26 cellular contexts compared by ENCODE assay signal in genomic region chr4:150178161-150178560, GRCh38.
DNase-seq lines count a peak whose midpoint lies in the region; ATAC-seq and TF ChIP-seq lines count a peak whose summit lies in the region.
"Had no signal": no experiment of that assay in that cellular context is flagged by ENCODE, and none has a peak within 500 bp of the region (broad histone marks: within the 10 kb centered on the region; RNA-seq: fewer than 3 reads in every experiment).

No MANE protein-coding gene starts in this region.

- H3K27ac Mint-ChIP-seq in chondrocyte (ENCODE audit: unreplicated experiment) = peak overlapping the region; percentile 82
- peak overlapping the region; percentile 49 to 96 (median 59) for H3K27ac Mint-ChIP-seq in nephron
- H3K27ac Mint-ChIP-seq: activated CD4-positive, alpha-beta T cell treated with anti-CD3 and anti-CD28 coated beads, Interleukin-2, amount 10 ng/mL, durations not matched to agents 24 days and 14 days; activated CD8-positive, alpha-beta memory T cell treated with anti-CD3 and anti-CD28 coated beads, Interleukin-2, amount 10 ng/mL, durations not matched to agents 7 days and 5 days; activated naive CD8-positive, alpha-beta T cell treated with anti-CD3 and anti-CD28 coated beads for 36 hours; activated T-helper 1 cell treated with anti-CD3 and anti-CD28 coated beads, Interleukin-12 subunit alpha, Interleukin-12 subunit beta, Interleukin-2, Interleukin-4 antibody, amounts not matched to agents 30 ng/mL and 10 ng/mL and 1 ng/mL, durations not matched to agents 14 hours and 24 hours and 36 hours; T-helper 1 cell treated with Interleukin-12 subunit alpha and Interleukin-12 subunit beta and Interleukin-4 antibody, amounts not matched to agents 30 μg/mL and 1 μg/mL, for 36 hours had no signal

- peak; percentile 67 for DNase-seq in AG10803 (ENCODE audit: low read depth)
- peak; percentile 40 for DNase-seq in M059J (ENCODE audit: low read depth)
- no peak for DNase-seq in chondrocyte (ENCODE audit: low spot score)
- no peak for DNase-seq in activated effector memory CD4-positive, alpha-beta T cell treated with Interleukin-2 at 50 U/mL for 16 hours
- no peak for DNase-seq in activated naive CD4-positive, alpha-beta T cell treated with anti-CD3 and anti-CD28 coated beads, Interleukin-2, amount 50 U/mL, for 16 hours
- DNase-seq: activated CD4-positive, alpha-beta T cell treated with anti-CD3 and anti-CD28 coated beads, Interleukin-2, amount 10 ng/mL, durations not matched to agents 24 days and 14 days; activated CD8-positive, alpha-beta memory T cell treated with anti-CD3 and anti-CD28 coated beads, Interleukin-2, amount 10 ng/mL, durations not matched to agents 7 days and 5 days; activated naive CD8-positive, alpha-beta T cell treated with anti-CD3 and anti-CD28 coated beads for 36 hours; CD8-positive, alpha-beta memory T cell; DND-41; GM23248; NCI-H1105; NCI-H2081 treated with DMSO at 0.1 percent for 48 hours; NK-92 treated with Interleukin-12 subunit alpha and Interleukin-12 subunit beta, amount 100 ng/mL, for 24 hours; stimulated activated CD4-positive, alpha-beta T cell treated with anti-CD3 and anti-CD28 coated beads, Interleukin-2, amount 100 ng/mL, for 48 hours; stimulated activated naive CD4-positive, alpha-beta T cell treated with Interleukin-2 at 50 U/mL for 16 hours; tibial artery had no signal

- H3K4me1 Mint-ChIP-seq in chondrocyte (ENCODE audit: low read depth) (peaks cover 79% of the 10 kb centered on the region), nephron (peaks cover 81% of the 10 kb centered on the region)
- H3K4me1 Mint-ChIP-seq: activated CD4-positive, alpha-beta T cell treated with anti-CD3 and anti-CD28 coated beads, Interleukin-2, amount 10 ng/mL, durations not matched to agents 24 days and 14 days; activated CD8-positive, alpha-beta memory T cell treated with anti-CD3 and anti-CD28 coated beads, Interleukin-2, amount 10 ng/mL, durations not matched to agents 7 days and 5 days; activated naive CD8-positive, alpha-beta T cell treated with anti-CD3 and anti-CD28 coated beads for 36 hours; CD8-positive, alpha-beta memory T cell had no signal

- no peaks in the 10 kb centered on the region for H3K9me3 Mint-ChIP-seq in chondrocyte (ENCODE audit: low read depth)
- no peaks in the 10 kb centered on the region for H3K9me3 Mint-ChIP-seq in nephron
- H3K9me3 Mint-ChIP-seq: activated CD4-positive, alpha-beta T cell treated with anti-CD3 and anti-CD28 coated beads, Interleukin-2, amount 10 ng/mL, durations not matched to agents 24 days and 14 days; activated naive CD8-positive, alpha-beta T cell treated with anti-CD3 and anti-CD28 coated beads for 36 hours; activated T-helper 1 cell treated with anti-CD3 and anti-CD28 coated beads, Interleukin-12 subunit alpha, Interleukin-12 subunit beta, Interleukin-2, Interleukin-4 antibody, amounts not matched to agents 30 ng/mL and 10 ng/mL and 1 ng/mL, durations not matched to agents 14 hours and 24 hours and 36 hours; CD8-positive, alpha-beta memory T cell; neural crest cell; T-helper 1 cell treated with Interleukin-12 subunit alpha and Interleukin-12 subunit beta and Interleukin-4 antibody, amounts not matched to agents 30 μg/mL and 1 μg/mL, for 36 hours had no signal

- ATAC-seq in GM21723 (IDR thresholded peaks at IDR 0.05; ENCODE audit: unreplicated experiment) = no peak
- ATAC-seq in HG03039 (IDR thresholded peaks at IDR 0.05; ENCODE audit: unreplicated experiment) = no peak
- ATAC-seq: activated CD8-positive, alpha-beta memory T cell treated with anti-CD3 and anti-CD28 coated beads, Interleukin-2, amount 10 ng/mL, durations not matched to agents 7 days and 5 days; foreskin keratinocyte; Panc1 had no signal

- no peak overlapping the region for H3K4me3 ChIP-seq in AG10803 (ENCODE audit: low read length)
- H3K4me3 ChIP-seq: GM23248, prostate gland, tibial artery had no signal

- TF ChIP-seq CTCF in AG10803 (conservative IDR thresholded peaks at IDR 0.05; ENCODE audit: low read length) (no peak), chondrocyte (IDR thresholded peaks at IDR 0.05) (no peak), nephron (IDR thresholded peaks at IDR 0.05; ENCODE audit: unreplicated experiment in 3 of 3) (no peak)

- H3K27me3 Mint-ChIP-seq in chondrocyte (ENCODE audit: low read depth) (no peaks in the 10 kb centered on the region), nephron (ENCODE audit: low read depth) (peaks cover 3% of the 10 kb centered on the region)

- H3K36me3 Mint-ChIP-seq in chondrocyte (ENCODE audit: low read depth) (no peaks in the 10 kb centered on the region), nephron (ENCODE audit: low read depth) (no peaks in the 10 kb centered on the region)
- H3K36me3 Mint-ChIP-seq: activated CD8-positive, alpha-beta memory T cell treated with anti-CD3 and anti-CD28 coated beads, Interleukin-2, amount 10 ng/mL, durations not matched to agents 7 days and 5 days; activated naive CD8-positive, alpha-beta T cell treated with anti-CD3 and anti-CD28 coated beads for 36 hours; CD8-positive, alpha-beta memory T cell had no signal

- H3K4me3 Mint-ChIP-seq in chondrocyte (ENCODE audit: unreplicated experiment) (no peak overlapping the region), nephron (peak overlapping the region in 1 of 3 experiments; percentile 21)
- H3K4me3 Mint-ChIP-seq: activated CD4-positive, alpha-beta T cell treated with anti-CD3 and anti-CD28 coated beads, Interleukin-2, amount 10 ng/mL, durations not matched to agents 24 days and 14 days; activated CD8-positive, alpha-beta memory T cell treated with anti-CD3 and anti-CD28 coated beads, Interleukin-2, amount 10 ng/mL, durations not matched to agents 7 days and 5 days; activated naive CD8-positive, alpha-beta T cell treated with anti-CD3 and anti-CD28 coated beads for 36 hours; activated T-helper 1 cell treated with anti-CD3 and anti-CD28 coated beads, Interleukin-12 subunit alpha, Interleukin-12 subunit beta, Interleukin-2, Interleukin-4 antibody, amounts not matched to agents 30 ng/mL and 10 ng/mL and 1 ng/mL, durations not matched to agents 14 hours and 24 hours and 36 hours; CD8-positive, alpha-beta memory T cell; neural crest cell; T-helper 1 cell treated with Interleukin-12 subunit alpha and Interleukin-12 subunit beta and Interleukin-4 antibody, amounts not matched to agents 30 μg/mL and 1 μg/mL, for 36 hours had no signal

Comparison
In these comparisons a context has a peak if more than half of its experiments do, and no peak if none do; other contexts are left out.
1. DNase-seq: peak in AG10803 (single experiment) and M059J (single experiment); none in chondrocyte (single experiment), activated effector memory CD4-positive, alpha-beta T cell treated with Interleukin-2 at 50 U/mL for 16 hours (single experiment) and activated naive CD4-positive, alpha-beta T cell treated with anti-CD3 and anti-CD28 coated beads, Interleukin-2, amount 50 U/mL, for 16 hours (single experiment).